12 cellular contexts compared by ENCODE assay signal in the genomic region with DNA sequence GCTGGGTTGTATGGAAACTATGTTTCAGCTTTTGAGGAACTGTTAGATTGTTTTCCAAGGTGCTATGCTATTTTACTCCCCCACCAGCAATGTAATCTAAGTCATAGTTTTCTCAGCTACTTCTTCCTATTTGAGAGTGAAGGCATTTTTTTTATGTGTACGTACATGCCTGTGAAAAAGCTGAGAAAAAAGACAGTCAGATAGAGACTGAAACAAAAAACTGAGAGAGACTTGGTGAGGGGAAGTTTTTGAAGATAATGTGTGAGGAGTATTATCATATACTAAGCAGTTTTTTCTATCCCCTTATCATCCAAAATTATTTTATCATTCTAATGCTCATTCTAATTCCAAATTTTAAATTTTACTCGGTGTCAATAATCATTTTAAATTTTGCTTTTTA.
"Had no signal": no experiment of that assay in that cellular context is flagged by ENCODE, and none has a peak within 500 bp of the region (broad histone marks: within the 10 kb centered on the region; RNA-seq: fewer than 3 reads in every experiment).

No MANE protein-coding gene starts in this region.

- H3K4me3 ChIP-seq: heart right ventricle, right atrium auricular region, skin epidermis, tibial artery had no signal

- ATAC-seq: activated naive CD8-positive, alpha-beta T cell treated with anti-CD3 and anti-CD28 coated beads, Interleukin-2, amount 50 U/mL, for 24 hours; heart right ventricle; left ventricle myocardium superior; natural killer cell treated with Interleukin-12 subunit alpha and Interleukin-12 subunit beta and Interleukin-15 and Interleukin-18, amount 100 ng/mL, for 72 hours had no signal

- H3K4me1 Mint-ChIP-seq: activated B cell treated with CpG ODN at 0.5 μM for 24 hours; activated CD4-positive, alpha-beta T cell treated with anti-CD3 and anti-CD28 coated beads, Interleukin-2, amount 10 ng/mL, durations not matched to agents 24 days and 14 days; activated naive CD8-positive, alpha-beta T cell treated with anti-CD3 and anti-CD28 coated beads, Interleukin-2, amount 50 U/mL, for 24 hours had no signal

- H3K27me3 Mint-ChIP-seq: activated B cell treated with CpG ODN at 0.5 μM for 24 hours; activated CD4-positive, alpha-beta T cell treated with anti-CD3 and anti-CD28 coated beads, Interleukin-2, amount 10 ng/mL, durations not matched to agents 24 days and 14 days; activated naive CD8-positive, alpha-beta T cell treated with anti-CD3 and anti-CD28 coated beads, Interleukin-2, amount 50 U/mL, for 24 hours; natural killer cell treated with Interleukin-12 subunit alpha and Interleukin-12 subunit beta and Interleukin-15 and Interleukin-18, amount 100 ng/mL, for 72 hours had no signal

- H3K27ac Mint-ChIP-seq: activated B cell treated with CpG ODN at 0.5 μM for 24 hours; activated CD4-positive, alpha-beta T cell treated with anti-CD3 and anti-CD28 coated beads, Interleukin-2, amount 10 ng/mL, durations not matched to agents 24 days and 14 days; activated naive CD8-positive, alpha-beta T cell treated with anti-CD3 and anti-CD28 coated beads, Interleukin-2, amount 50 U/mL, for 24 hours; natural killer cell treated with Interleukin-12 subunit alpha and Interleukin-12 subunit beta and Interleukin-15 and Interleukin-18, amount 100 ng/mL, for 72 hours had no signal

- DNase-seq: activated B cell treated with CpG ODN at 0.5 μM for 24 hours; activated CD4-positive, alpha-beta T cell treated with anti-CD3 and anti-CD28 coated beads, Interleukin-2, amount 10 ng/mL, durations not matched to agents 24 days and 14 days; activated naive CD4-positive, alpha-beta T cell treated with Interleukin-2 at 50 U/mL for 16 hours; activated naive CD8-positive, alpha-beta T cell treated with anti-CD3 and anti-CD28 coated beads, Interleukin-2, amount 50 U/mL, for 24 hours; heart right ventricle; left ventricle myocardium superior; mesenchymal stem cell; nucleus accumbens; tibial artery had no signal

- H3K36me3 ChIP-seq: heart right ventricle, right atrium auricular region, tibial artery had no signal

- H3K27me3 ChIP-seq: heart right ventricle, right atrium auricular region, tibial artery had no signal

- H3K36me3 Mint-ChIP-seq: natural killer cell treated with Interleukin-12 subunit alpha and Interleukin-12 subunit beta and Interleukin-15 and Interleukin-18, amount 100 ng/mL, for 72 hours had no signal

- H3K4me3 Mint-ChIP-seq: activated B cell treated with CpG ODN at 0.5 μM for 24 hours; activated CD4-positive, alpha-beta T cell treated with anti-CD3 and anti-CD28 coated beads, Interleukin-2, amount 10 ng/mL, durations not matched to agents 24 days and 14 days; activated naive CD8-positive, alpha-beta T cell treated with anti-CD3 and anti-CD28 coated beads, Interleukin-2, amount 50 U/mL, for 24 hours; natural killer cell treated with Interleukin-12 subunit alpha and Interleukin-12 subunit beta and Interleukin-15 and Interleukin-18, amount 100 ng/mL, for 72 hours had no signal

- H3K9me3 Mint-ChIP-seq: activated CD4-positive, alpha-beta T cell treated with anti-CD3 and anti-CD28 coated beads, Interleukin-2, amount 10 ng/mL, durations not matched to agents 24 days and 14 days had no signal
